ENCODE assay signal across 9 cellular contexts in genomic region chr21:42002421-42002958, GRCh38. TPM values are rescaled to one million over a fixed set of nuclear protein-coding genes. Genes with fewer than 3 reads are reported as not detected.
DNase-seq lines count a peak whose midpoint lies in the region; ATAC-seq, FAIRE-seq and TF ChIP-seq lines count a peak whose summit lies in the region.
"Had no signal": no experiment of that assay in that cellular context is flagged by ENCODE, and none has a peak within 500 bp of the region (broad histone marks: within the 10 kb centered on the region; RNA-seq: fewer than 3 reads in every experiment).

No MANE protein-coding gene starts in this region.

- TF ChIP-seq CTCF in astrocyte (IDR thresholded peaks at IDR 0.05; ENCODE audit: insufficient read depth, low read depth, low read length), result no peak

- H3K27me3 ChIP-seq in GM23248 (replicated peaks; ENCODE audit: insufficient read depth), result no peaks in the 10 kb centered on the region
- no peaks in the 10 kb centered on the region for H3K27me3 ChIP-seq in astrocyte (ENCODE audit: insufficient read depth, low read length)

- in situ Hi-C loops in GM23248 (cut with MboI), result no loop called here

- no peak for ATAC-seq in HG03097 (IDR thresholded peaks at IDR 0.05; ENCODE audit: low FRiP score, unreplicated experiment)

- H3K4me2 ChIP-seq in GM23248 (ENCODE audit: unreplicated experiment) (peak overlapping the region; percentile 59), astrocyte (ENCODE audit: low read length) (peak overlapping the region; percentile 65)

- H3K9me3 ChIP-seq in GM23248 (ENCODE audit: low read depth), result no peaks in the 10 kb centered on the region
- H3K9me3 ChIP-seq in astrocyte (ENCODE audit: insufficient read depth, low read depth, low read length), result no peaks in the 10 kb centered on the region

- H3K27ac ChIP-seq in GM23248 (peak overlapping the region; percentile 90), astrocyte (ENCODE audit: low read depth, low read length) (peak overlapping the region; percentile 79)

- H3K9ac ChIP-seq in GM23248 (peak overlapping the region; percentile 70), astrocyte (ENCODE audit: low read length) (peak overlapping the region; percentile 55)

- peaks cover 45% of the 10 kb centered on the region for H3F3A ChIP-seq in GM23248 (ENCODE audit: insufficient read depth)

- H3K4me3 ChIP-seq in GM23248 (peak overlapping the region; percentile 35), astrocyte (ENCODE audit: insufficient read depth, low read depth, low read length) (peak overlapping the region; percentile 4)

- peak overlapping the region; percentile 1 for H3K27ac Mint-ChIP-seq in astrocyte (ENCODE audit: unreplicated experiment)

- 19 to 21% methylated on average over 14 of the region's 14 CpGs for WGBS in GM23248 (ENCODE audit: low coverage in 1 of 2, low lambda C conversion rate in 2 of 2, missing lambda C conversion rate in 2 of 2), 2 experiments

- peaks cover 19% of the 10 kb centered on the region for H3K36me3 Mint-ChIP-seq in astrocyte (ENCODE audit: low read depth, unreplicated experiment)

- H4K20me1 ChIP-seq in GM23248 (ENCODE audit: insufficient read depth) (no peaks in the 10 kb centered on the region), astrocyte (ENCODE audit: insufficient read depth, low read length) (no peaks in the 10 kb centered on the region)

- peak; percentile 93 for DNase-seq in Daoy (ENCODE audit: low read depth)
- peak; percentile 97 for DNase-seq in GM23248
- peak; percentile 41 for DNase-seq in T follicular helper cell (ENCODE audit: low read depth)
- peak; percentile 97 for DNase-seq in astrocyte (ENCODE audit: low read depth)
- DNase-seq in stimulated activated CD4-positive, alpha-beta T cell treated with anti-CD3 and anti-CD28 coated beads, Interleukin-1b, Interleukin-23, amount 100 ng/mL, for 24 hours (ENCODE audit: low read depth in 4 of 4, low spot score in 1 of 4), result peak; percentile 40 to 73 (median 52)
- no peak for DNase-seq in NCI-H2227 (lab: John Stamatoyannopoulos, UW; ENCODE audit: unreplicated experiment)
- no peak for DNase-seq in NCI-H187 (lab: John Stamatoyannopoulos, UW)

- H3K4me3 Mint-ChIP-seq in astrocyte (ENCODE audit: unreplicated experiment), result no peak overlapping the region

- H3K36me3 ChIP-seq in GM23248 (ENCODE audit: low read depth) (peaks cover 16% of the 10 kb centered on the region; the same call in 1 of the 2 replicates), astrocyte (ENCODE audit: insufficient read depth, low read length) (peaks cover 2% of the 10 kb centered on the region)

- H2AFZ ChIP-seq in GM23248 (no peak overlapping the region), astrocyte (ENCODE audit: low read depth, low read length) (no peak overlapping the region)

- H3K27me3 Mint-ChIP-seq in astrocyte (ENCODE audit: low read depth, unreplicated experiment), result no peaks in the 10 kb centered on the region

- H3K4me1 Mint-ChIP-seq in astrocyte (ENCODE audit: low read depth, unreplicated experiment), result peaks cover 17% of the 10 kb centered on the region

- H3K9me2 ChIP-seq in GM23248 (ENCODE audit: insufficient read depth), result no peaks in the 10 kb centered on the region

- peaks cover 1% of the 10 kb centered on the region for H3K9me3 Mint-ChIP-seq in astrocyte (ENCODE audit: unreplicated experiment)

- H3K4me1 ChIP-seq in GM23248 (ENCODE audit: insufficient read depth) (peaks cover 32% of the 10 kb centered on the region), astrocyte (ENCODE audit: insufficient read depth, low read length) (peaks cover 17% of the 10 kb centered on the region)

- H3K79me2 ChIP-seq in GM23248 (ENCODE audit: insufficient read depth), result peaks cover 81% of the 10 kb centered on the region
- peaks cover 51% of the 10 kb centered on the region for H3K79me2 ChIP-seq in astrocyte (ENCODE audit: insufficient read depth, low read length)

- peak; percentile 89 for FAIRE-seq in astrocyte (lab: Jason Lieb, UNC)
- FAIRE-seq: islet of Langerhans had no signal

RNA-seq across cellular contexts. Expression of gene ZBTB21, which starts 7.7 kb away (rescaled TPM):
- 16.9 and 17.7 TPM in 2 replicates for total RNA-seq in Daoy (2014; rRNA removed; shearing (Covaris generic))
- 10.6 and 10.7 TPM in 2 replicates for total RNA-seq in GM23248 (2014; rRNA removed; shearing (Covaris generic))
- polyA plus RNA-seq in GM23248 (2016; fragmentation: Nextera tagmentation; extraction: Ambion mirVana), result 9.1 and 10.7 TPM in 2 replicates
- total RNA-seq in astrocyte, result 18.3 and 20.5 TPM in 2 replicates

RNA-seq across cellular contexts. Expression of gene C2CD2, which starts 48.7 kb away (rescaled TPM):
- total RNA-seq in Daoy (2014; rRNA removed; shearing (Covaris generic)), result 25.3 and 35.4 TPM in 2 replicates
- 11.5 and 12.2 TPM in 2 replicates for total RNA-seq in GM23248 (2014; rRNA removed; shearing (Covaris generic))
- 5.9 and 7.6 TPM in 2 replicates for polyA plus RNA-seq in GM23248 (2016; fragmentation: Nextera tagmentation; extraction: Ambion mirVana)
- total RNA-seq in astrocyte, result 6.7 and 8.3 TPM in 2 replicates

Comparison
In these comparisons a context has a peak if more than half of its experiments do, and no peak if none do; other contexts are left out.
1. DNase-seq: peak in Daoy (single experiment), GM23248 (single experiment), T follicular helper cell (single experiment), astrocyte (single experiment) and stimulated activated CD4-positive, alpha-beta T cell treated with anti-CD3 and anti-CD28 coated beads, Interleukin-1b, Interleukin-23, amount 100 ng/mL, for 24 hours (4 of 4); none in NCI-H2227 (single experiment) and NCI-H187 (0 of 2).